21 cellular contexts compared by ENCODE assay signal in genomic region chr7:7654964-7655363, GRCh38. TPM values are rescaled to one million over a fixed set of nuclear protein-coding genes. Genes with fewer than 3 reads are reported as not detected.
DNase-seq lines count a peak whose midpoint lies in the region; ATAC-seq and TF ChIP-seq lines count a peak whose summit lies in the region.
"Had no signal": no experiment of that assay in that cellular context is flagged by ENCODE, and none has a peak within 500 bp of the region (broad histone marks: within the 10 kb centered on the region; RNA-seq: fewer than 3 reads in every experiment).

No MANE protein-coding gene starts in this region.

- intact Hi-C loops in Right ventricle myocardium inferior (cut with DNase I) (no loop called here), left ventricle myocardium inferior (cut with micrococcal nuclease) (no loop called here), right cardiac atrium (cut with DNase I) (no loop called here), sciatic nerve (cut with DNase I) (no loop called here), left lung (cut with DNase I) (no loop called here)

- H3K9me3 ChIP-seq in left ventricle myocardium inferior (replicated peaks) (peaks cover 17% of the 10 kb centered on the region), right cardiac atrium (ENCODE audit: control insufficient read depth, low read length) (no peaks in the 10 kb centered on the region), left lung (peaks cover 0 to 15% of the 10 kb centered on the region in 2 donors)
- H3K9me3 ChIP-seq: SJCRH30 had no signal

- H3K27ac ChIP-seq in left ventricle myocardium inferior (replicated peaks) (no peak overlapping the region), right cardiac atrium (ENCODE audit: low read length) (no peak overlapping the region), left lung (no peak overlapping the region)
- H3K27ac ChIP-seq: BLaER1 treated with 17β-estradiol and CSF1 and Interleukin-3, amounts not matched to agents 10 nM and 100 nM; SJCRH30 had no signal

- no peak for DNase-seq in Right ventricle myocardium inferior (ENCODE audit: missing footprints)
- no peak for DNase-seq in left ventricle myocardium inferior
- peak; percentile 63 for DNase-seq in amniotic epithelial cell (ENCODE audit: low read depth)
- no peak for DNase-seq in right cardiac atrium
- DNase-seq in sciatic nerve (ENCODE audit: low spot score), result no peak
- DNase-seq in left lung, result no peak
- DNase-seq: CD4-positive, alpha-beta T cell; H9; Karpas-422; MV-4-11; NCI-H1105; NCI-H1436 treated with DMSO at 0.1 percent for 48 hours; NCI-H187 treated with DMSO at 0.1 percent for 48 hours; NCI-H2107; NCI-H524; NCI-H774; SJCRH30 had no signal

- TF ChIP-seq CTCF in left ventricle myocardium inferior (IDR thresholded peaks at IDR 0.05; ENCODE audit: borderline replicate concordance) (no peak), left lung (IDR thresholded peaks at IDR 0.05) (no peak)

- H3K4me3 ChIP-seq in left ventricle myocardium inferior, result no peak overlapping the region
- no peak overlapping the region for H3K4me3 ChIP-seq in right cardiac atrium (ENCODE audit: low read length)
- H3K4me3 ChIP-seq in left lung, result no peak overlapping the region
- H3K4me3 ChIP-seq: BLaER1 treated with 17β-estradiol and CSF1 and Interleukin-3, amounts not matched to agents 10 nM and 100 nM; GM23338; SJCRH30 had no signal

- H3K36me3 ChIP-seq in left ventricle myocardium inferior, result peaks cover 2% of the 10 kb centered on the region
- no peaks in the 10 kb centered on the region for H3K36me3 ChIP-seq in left lung
- H3K36me3 ChIP-seq: BLaER1 treated with 17β-estradiol and CSF1 and Interleukin-3, amounts not matched to agents 10 nM and 100 nM; SJCRH30 had no signal

- whole genome bisulfite sequencing in right cardiac atrium, result 36% methylated on average over 3 of the region's 3 CpGs

- ATAC-seq in Right ventricle myocardium inferior (peak; percentile 54), right cardiac atrium (peak; percentile 72 to 79), sciatic nerve (no peak), GM19023 (IDR thresholded peaks at IDR 0.05; ENCODE audit: unreplicated experiment) (no peak), left lung (no peak)
- ATAC-seq: GM23338, HepG2 had no signal

- H3K4me1 ChIP-seq in left ventricle myocardium inferior (peaks cover 33% of the 10 kb centered on the region), right cardiac atrium (ENCODE audit: control insufficient read depth, insufficient read depth, low read length) (peaks cover 1% of the 10 kb centered on the region), left lung (no peaks in the 10 kb centered on the region)
- H3K4me1 ChIP-seq: BLaER1 treated with 17β-estradiol and CSF1 and Interleukin-3, amounts not matched to agents 10 nM and 100 nM; SJCRH30 had no signal

- H3K27me3 ChIP-seq in left ventricle myocardium inferior (ENCODE audit: low read depth) (no peaks in the 10 kb centered on the region), right cardiac atrium (ENCODE audit: control insufficient read depth, insufficient read depth) (no peaks in the 10 kb centered on the region), left lung (no peaks in the 10 kb centered on the region)
- H3K27me3 ChIP-seq: BLaER1 treated with 17β-estradiol and CSF1 and Interleukin-3, amounts not matched to agents 10 nM and 100 nM; SJCRH30 had no signal

RNA-seq across cellular contexts. Expression of gene UMAD1, which starts 14.4 kb away (rescaled TPM):
- total RNA-seq in Right ventricle myocardium inferior, result 13.3 TPM
- 16.4 TPM for total RNA-seq in left ventricle myocardium inferior
- 10 to 100 TPM; 12.1 to 14.6 (median 13.6) TPM for total RNA-seq in right cardiac atrium
- polyA plus RNA-seq in right cardiac atrium, result 8.0 TPM
- 18.6 TPM for total RNA-seq in sciatic nerve
- 10 to 100 TPM; 17.8 to 20.2 TPM for total RNA-seq in left lung

Comparison
In these comparisons a context has a peak if more than half of its experiments do, and no peak if none do; other contexts are left out.
1. ATAC-seq: peak in Right ventricle myocardium inferior (single experiment) and right cardiac atrium (2 of 2); none in sciatic nerve (single experiment), GM19023 (single experiment) and left lung (single experiment).